ENCODE assay signal across 7 cellular contexts in the genomic region with DNA sequence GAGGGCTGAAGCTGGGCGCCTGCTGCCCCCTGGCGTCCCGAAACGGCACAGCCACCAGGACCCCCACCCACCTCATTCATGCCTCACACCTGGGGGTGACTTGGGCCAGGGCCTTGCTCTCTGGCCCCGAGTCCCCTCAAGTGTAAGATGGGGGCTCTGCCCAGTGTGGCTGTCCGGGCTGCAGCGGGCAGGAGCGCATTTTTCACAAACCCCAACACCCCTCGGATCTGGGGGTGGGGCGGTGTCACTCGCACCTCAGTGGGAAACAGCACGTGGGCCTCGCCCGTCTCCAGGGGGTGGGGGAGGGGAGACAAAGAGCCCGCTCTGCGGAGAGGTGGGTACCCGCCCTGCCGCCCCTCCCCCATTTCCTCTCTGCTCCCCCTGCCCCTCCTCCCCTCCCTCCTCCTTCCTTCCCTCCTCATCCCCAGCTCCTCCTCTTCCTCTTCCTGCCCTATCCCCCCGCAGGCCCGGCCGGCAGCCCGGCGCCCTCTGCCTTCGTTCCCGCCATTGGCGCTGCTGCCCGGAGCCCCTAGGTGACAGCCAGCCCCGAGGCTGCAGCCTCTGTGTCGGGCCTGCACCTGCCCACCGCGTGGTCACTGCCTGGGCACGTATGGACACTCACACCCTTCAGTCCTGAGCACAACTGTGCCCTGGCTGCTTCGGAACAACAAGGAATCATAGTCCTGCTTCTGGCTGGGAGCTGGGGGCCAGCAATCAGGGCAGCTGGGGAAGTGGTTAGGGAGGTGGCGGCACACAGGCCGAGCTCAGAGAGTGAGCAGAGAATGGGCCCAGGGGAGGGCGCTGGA. TPM values are rescaled to one million over a fixed set of nuclear protein-coding genes. Genes with fewer than 3 reads are reported as not detected.
DNase-seq lines count a peak whose midpoint lies in the region; ATAC-seq and TF ChIP-seq lines count a peak whose summit lies in the region.

No MANE protein-coding gene starts in this region.

- TF ChIP-seq CTCF in GM13977 (IDR thresholded peaks at IDR 0.05; ENCODE audit: extremely low read depth, insufficient read depth, missing control alignments) (peak; percentile 87), WI38 (IDR thresholded peaks at IDR 0.05; ENCODE audit: low read depth, low read length) (peak; percentile 93), chondrocyte (IDR thresholded peaks at IDR 0.05) (peak; percentile 99)

- ATAC-seq in left colon (peak; percentile 41), HG02884 (IDR thresholded peaks at IDR 0.05; ENCODE audit: unreplicated experiment) (no peak)

- H3K4me1 Mint-ChIP-seq in chondrocyte (ENCODE audit: low read depth), result peaks cover 14% of the 10 kb centered on the region

- peak overlapping the region; percentile 60 for H3K4me3 Mint-ChIP-seq in chondrocyte (ENCODE audit: unreplicated experiment)

- no peak overlapping the region for H3K27ac Mint-ChIP-seq in chondrocyte (ENCODE audit: unreplicated experiment)

- H3K9me3 Mint-ChIP-seq in chondrocyte (ENCODE audit: low read depth), result no peaks in the 10 kb centered on the region

- intact Hi-C loops in left colon (cut with DNase I, micrococcal nuclease), result loop anchor here in 1 of 2 donors (5.0 to 10.0 kb wide), 2 partner anchors 360 to 468 kb away; no protein-coding TSS in a partner anchor

- H3K36me3 Mint-ChIP-seq in chondrocyte (ENCODE audit: low read depth), result no peaks in the 10 kb centered on the region

- H3K27me3 Mint-ChIP-seq in chondrocyte (ENCODE audit: low read depth), result no peaks in the 10 kb centered on the region

- peak overlapping the region; percentile 60 for H3K4me3 ChIP-seq in WI38 (ENCODE audit: low read depth, low read length)

- in situ Hi-C loops in GM13977 (cut with MboI; ENCODE audit: low pct_unique_long_range_greater_than_20kb, low sequenced_read_pairs, unreplicated experiment), result loop anchor here (10.0 kb wide), 2 partner anchors 358 to 468 kb away; no protein-coding TSS in a partner anchor

- DNase-seq in GM13977 (ENCODE audit: low spot score) (peak; percentile 86), NCI-H1417 (lab: John Stamatoyannopoulos, UW) (peak in 2 of 3 experiments; percentile 88 to 90), chondrocyte (ENCODE audit: low spot score) (no peak), left colon (peak; percentile 55 to 68)
- DNase-seq in stimulated activated CD4-positive, alpha-beta T cell treated with anti-CD3 and anti-CD28 coated beads, Interleukin-4, amount 100 ng/mL, for 4 hours, result peak; percentile 46 to 62

RNA-seq across cellular contexts. Expression of gene CDKN1C, which starts 6.8 kb away (rescaled TPM):
- total RNA-seq in chondrocyte (5.4 to 15.7 TPM (median 14.6 TPM) in 3 replicates), left colon (10 to 100 TPM in 1 of 2 donors, 1 to 10 TPM in 1; 5.8 to 10.6 TPM)

RNA-seq across cellular contexts. Expression of gene PHLDA2, which starts 36.8 kb away (rescaled TPM):
- total RNA-seq in chondrocyte, result 63.9 to 69.0 TPM (median 64.4 TPM) in 3 replicates
- 10 to 100 TPM; 29.9 to 36.7 TPM for total RNA-seq in left colon
